Comparison of ENCODE assay signal across 9 cellular contexts in genomic region chr1:150272379-150272840, GRCh38. TPM values are rescaled to one million over a fixed set of nuclear protein-coding genes. Genes with fewer than 3 reads are reported as not detected.
A peak's percentile ranks its signal among the peaks of the same experiment; 100 is the strongest.
DNase-seq lines count a peak whose midpoint lies in the region; ATAC-seq and TF ChIP-seq lines count a peak whose summit lies in the region.
"Had no signal": no experiment of that assay in that cellular context is flagged by ENCODE, and none has a peak within 500 bp of the region (broad histone marks: within the 10 kb centered on the region; RNA-seq: fewer than 3 reads in every experiment).

Gene C1orf54 (plus strand): TSS chr1:150272790. CDS start chr1:150272818, 28 bp downstream.

- peaks cover 7 to 13% of the 10 kb centered on the region in 2 donors for H3K4me1 ChIP-seq in thyroid gland

- H3K4me3 ChIP-seq in brain microvascular endothelial cell (ENCODE audit: low read depth, low read length) (peak within 1 kb of the TSS; percentile 46), thyroid gland (replicated peaks in 1 of 3) (peak within 1 kb of the TSS in 1 of 3 donors; percentile 12)

- intact Hi-C loops in thyroid gland (cut with DNase I), result no loop called here

- WGBS in thyroid gland, 2 donors, result 42 to 47% methylated on average over 5 of the region's 5 CpGs

- H3K27ac ChIP-seq in brain microvascular endothelial cell (peak within 1 kb of the TSS; percentile 28), thyroid gland (peak within 1 kb of the TSS in 2 of 3 donors; percentile 11 to 41)
- H3K27ac ChIP-seq: HL-60 had no signal

- in situ Hi-C loops in brain microvascular endothelial cell (cut with HindIII; ENCODE audit: low pct_ligation_motif_present, low sequenced_read_pairs) (no loop called here), GM13976 (cut with MboI; ENCODE audit: low sequenced_read_pairs, unreplicated experiment) (no loop called here)

- H3K9me3 ChIP-seq in thyroid gland, result no peaks in the 10 kb centered on the region

- ATAC-seq in HG02642 (IDR thresholded peaks at IDR 0.05; ENCODE audit: poor library complexity, unreplicated experiment) (no peak), HG02938 (IDR thresholded peaks at IDR 0.05; ENCODE audit: unreplicated experiment) (no peak), GM19035 (IDR thresholded peaks at IDR 0.05; ENCODE audit: unreplicated experiment) (no peak)

- no peak for TF ChIP-seq POLR2A in thyroid gland (IDR thresholded peaks at IDR 0.05)

- H3K27me3 ChIP-seq in brain microvascular endothelial cell (replicated peaks) (no peaks in the 10 kb centered on the region), thyroid gland (no peaks in the 10 kb centered on the region)

- no peaks in the 10 kb centered on the region for H3K36me3 ChIP-seq in brain microvascular endothelial cell (replicated peaks)
- H3K36me3 ChIP-seq in thyroid gland, result no peaks in the 10 kb centered on the region

- DNase-seq in Kasumi-1 (lab: John Stamatoyannopoulos, UW) (peak; percentile 80 to 82), brain microvascular endothelial cell (peak; percentile 64), iris pigment epithelial cell (ENCODE audit: low read depth) (peak; percentile 70), thyroid gland (peak in 1 of 2 donors; percentile 19), GM13976 (ENCODE audit: low spot score) (no peak)

- TF ChIP-seq CTCF in brain microvascular endothelial cell (IDR thresholded peaks at IDR 0.05; ENCODE audit: low read depth, low read length, missing control alignments), result peak; percentile 47
- no peak for TF ChIP-seq CTCF in thyroid gland (IDR thresholded peaks at IDR 0.05)
- no peak for TF ChIP-seq CTCF in GM13976 (IDR thresholded peaks at IDR 0.05; ENCODE audit: borderline replicate concordance, control extremely low read depth, extremely low read depth, insufficient read depth, missing control alignments)

RNA-seq across cellular contexts. Expression of gene C1orf54, which starts in this region (rescaled TPM):
- 10 to 100 TPM in 1 of 4 donors, 1 to 10 TPM in 3; 2.7 to 11.7 (median 4.3) TPM for total RNA-seq in thyroid gland
